ENCODE assay signal across 17 cellular contexts in genomic region chr1:30329802-30330557, GRCh38.
"Had no signal": no experiment of that assay in that cellular context is flagged by ENCODE, and none has a peak within 500 bp of the region (broad histone marks: within the 10 kb centered on the region; RNA-seq: fewer than 3 reads in every experiment).

No MANE protein-coding gene starts in this region.

- H3K4me3 ChIP-seq: cardiac muscle cell, heart left ventricle, prostate gland, sigmoid colon had no signal

- ATAC-seq: heart left ventricle; stimulated activated naive B cell treated with anti-CD40 and anti-IgM and Interleukin-4, amounts not matched to agents 10 μg/mL and 1 μg/mL and 100 μg/mL, for 72 hours had no signal

- H3K27ac ChIP-seq: cardiac muscle cell, heart left ventricle, neutrophil, prostate gland, sigmoid colon, VCaP had no signal

- H3K27me3 ChIP-seq: cardiac muscle cell, neutrophil had no signal

- H3K9me3 ChIP-seq: heart left ventricle, neutrophil, prostate gland, sigmoid colon had no signal

- H3K36me3 ChIP-seq: cardiac muscle cell, heart left ventricle, neutrophil, prostate gland, sigmoid colon had no signal

- DNase-seq: activated CD4-positive, alpha-beta T cell treated with anti-CD3 and anti-CD28 coated beads for 4 hours; activated naive CD4-positive, alpha-beta T cell treated with anti-CD3 and anti-CD28 coated beads, Interleukin-2, amount 10 ng/mL, durations not matched to agents 7 days and 5 days; foreskin melanocyte; heart left ventricle; midbrain; naive B cell; sigmoid colon; stimulated activated CD4-positive, alpha-beta T cell treated with anti-CD3 and anti-CD28 coated beads, Interleukin-2, amount 100 ng/mL, for 24 hours; stimulated activated naive B cell treated with anti-CD40 and anti-IgM and Interleukin-4, amounts not matched to agents 10 μg/mL and 1 μg/mL and 100 μg/mL, for 72 hours; substantia nigra; T-helper 1 cell; trophoblast cell had no signal

- H3K4me1 ChIP-seq: heart left ventricle, prostate gland, sigmoid colon had no signal

- FAIRE-seq: endothelial cell of umbilical vein had no signal
